In the genomic region with DNA sequence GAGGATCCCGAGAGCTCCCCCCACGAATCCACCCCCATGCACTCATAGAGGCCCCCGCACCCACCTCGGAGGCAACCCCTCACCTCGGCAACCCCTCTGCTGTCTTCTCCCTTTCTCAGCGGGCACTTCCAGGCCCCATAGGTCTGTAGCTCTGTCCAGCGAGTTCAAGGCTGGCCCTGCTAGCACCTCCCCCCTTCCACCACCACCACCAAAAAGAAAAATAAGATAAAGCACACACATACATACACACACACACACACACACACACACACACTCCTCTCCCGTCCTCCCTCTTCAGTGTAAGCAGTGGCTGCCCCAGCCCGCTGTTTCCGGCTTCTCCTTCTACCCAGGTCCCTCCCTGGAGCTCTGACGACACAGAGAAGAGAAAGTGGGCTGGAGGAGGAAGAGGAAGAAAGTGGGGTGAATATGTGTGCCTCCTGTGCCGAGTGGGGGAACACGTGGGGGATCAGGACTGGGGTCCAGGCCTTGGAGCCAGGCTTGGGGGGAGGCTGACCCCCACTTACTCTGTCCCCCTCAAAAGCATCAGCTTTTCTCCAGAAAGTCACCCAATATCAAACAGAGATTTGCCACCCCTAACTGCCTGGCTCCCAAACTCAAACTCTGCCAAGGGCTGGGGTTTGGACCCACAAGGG, we compare ENCODE assay signal across 8 cellular contexts. TPM values are rescaled to one million over a fixed set of nuclear protein-coding genes. Genes with fewer than 3 reads are reported as not detected.
DNase-seq lines count a peak whose midpoint lies in the region; ATAC-seq and TF ChIP-seq lines count a peak whose summit lies in the region.

A gene with protein sequence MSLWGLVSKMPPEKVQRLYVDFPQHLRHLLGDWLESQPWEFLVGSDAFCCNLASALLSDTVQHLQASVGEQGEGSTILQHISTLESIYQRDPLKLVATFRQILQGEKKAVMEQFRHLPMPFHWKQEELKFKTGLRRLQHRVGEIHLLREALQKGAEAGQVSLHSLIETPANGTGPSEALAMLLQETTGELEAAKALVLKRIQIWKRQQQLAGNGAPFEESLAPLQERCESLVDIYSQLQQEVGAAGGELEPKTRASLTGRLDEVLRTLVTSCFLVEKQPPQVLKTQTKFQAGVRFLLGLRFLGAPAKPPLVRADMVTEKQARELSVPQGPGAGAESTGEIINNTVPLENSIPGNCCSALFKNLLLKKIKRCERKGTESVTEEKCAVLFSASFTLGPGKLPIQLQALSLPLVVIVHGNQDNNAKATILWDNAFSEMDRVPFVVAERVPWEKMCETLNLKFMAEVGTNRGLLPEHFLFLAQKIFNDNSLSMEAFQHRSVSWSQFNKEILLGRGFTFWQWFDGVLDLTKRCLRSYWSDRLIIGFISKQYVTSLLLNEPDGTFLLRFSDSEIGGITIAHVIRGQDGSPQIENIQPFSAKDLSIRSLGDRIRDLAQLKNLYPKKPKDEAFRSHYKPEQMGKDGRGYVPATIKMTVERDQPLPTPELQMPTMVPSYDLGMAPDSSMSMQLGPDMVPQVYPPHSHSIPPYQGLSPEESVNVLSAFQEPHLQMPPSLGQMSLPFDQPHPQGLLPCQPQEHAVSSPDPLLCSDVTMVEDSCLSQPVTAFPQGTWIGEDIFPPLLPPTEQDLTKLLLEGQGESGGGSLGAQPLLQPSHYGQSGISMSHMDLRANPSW (minus strand): TSS at position 317 of the 653 bp plus-strand sequence. CDS start 3,084 bp downstream, outside the sequence.

- peak within 1 kb of the TSS; percentile 93 for H3K4me2 ChIP-seq in SU-DHL-6 (ENCODE audit: low read depth, low read length, poor library complexity, severe bottlenecking)

- peak within 1 kb of the TSS; percentile 59 for H3K27ac ChIP-seq in C4-2B
- H3K27ac ChIP-seq in SU-DHL-6 (ENCODE audit: low read depth, low read length) = peak within 1 kb of the TSS; percentile 91
- H3K27ac ChIP-seq in left ventricle myocardium inferior (replicated peaks) = peak within 1 kb of the TSS; percentile 98

- DNase-seq in HPDE6-E6E7 (ENCODE audit: extremely low spot score) = peak; percentile 66
- peak; percentile 91 for DNase-seq in adipocyte (ENCODE audit: low read depth)
- DNase-seq in left ventricle myocardium inferior = peak; percentile 76
- DNase-seq in renal cortical epithelial cell (ENCODE audit: low read depth) = peak; percentile 71
- DNase-seq in NCI-H748 treated with DMSO at 0.1 percent for 48 hours (lab: John Stamatoyannopoulos, UW) = no peak

- H3F3A ChIP-seq in SU-DHL-6 (ENCODE audit: insufficient read depth) = 0 out of 2 replicates have a peak, but pooled peaks cover 3% of the 10 kb centered on the region

- 0 out of 2 replicates have a peak, but pooled peaks cover 2% of the 10 kb centered on the region for H3K36me3 ChIP-seq in SU-DHL-6 (ENCODE audit: low read length)
- H3K36me3 ChIP-seq in adipocyte (ENCODE audit: control insufficient read depth, insufficient read depth, low read length, severe bottlenecking) = peaks cover 17% of the 10 kb centered on the region
- peaks cover 13% of the 10 kb centered on the region for H3K36me3 ChIP-seq in left ventricle myocardium inferior

- peak within 1 kb of the TSS; percentile 79 for H2AFZ ChIP-seq in SU-DHL-6 (ENCODE audit: low read depth, low read length, severe bottlenecking)

- peak; percentile 61 for ATAC-seq in GM19395 (IDR thresholded peaks at IDR 0.05; ENCODE audit: unreplicated experiment)

- H3K79me2 ChIP-seq in SU-DHL-6 (ENCODE audit: insufficient read depth, low read length) = peaks cover 37% of the 10 kb centered on the region

- H3K4me3 ChIP-seq in SU-DHL-6 (ENCODE audit: insufficient read depth, low read length, poor library complexity, severe bottlenecking) (peak within 1 kb of the TSS; percentile 78), adipocyte (ENCODE audit: low read length) (peak within 1 kb of the TSS; percentile 87), left ventricle myocardium inferior (peak within 1 kb of the TSS; percentile 79)

- H3K4me1 ChIP-seq in adipocyte (ENCODE audit: control insufficient read depth, insufficient read depth, low read length) = peaks cover 32% of the 10 kb centered on the region
- peaks cover 57% of the 10 kb centered on the region for H3K4me1 ChIP-seq in left ventricle myocardium inferior

- H3K9me3 ChIP-seq in SU-DHL-6 (ENCODE audit: insufficient read depth, low read length) (no peaks in the 10 kb centered on the region), adipocyte (ENCODE audit: control insufficient read depth, low read length) (no peaks in the 10 kb centered on the region), left ventricle myocardium inferior (replicated peaks) (no peaks in the 10 kb centered on the region)

- H3K9ac ChIP-seq in SU-DHL-6 (ENCODE audit: low read length) = peak within 1 kb of the TSS; percentile 95
- peak within 1 kb of the TSS; percentile 99 for H3K9ac ChIP-seq in adipocyte (ENCODE audit: low read length)

- no peaks in the 10 kb centered on the region for H4K20me1 ChIP-seq in SU-DHL-6 (ENCODE audit: low read depth, low read length)

- intact Hi-C loops in left ventricle myocardium inferior (cut with micrococcal nuclease) = loop anchor here (5.0 kb wide), 1 partner anchor 104 kb away; the partner anchor contains the start of gene ZBTB39

- H3K27me3 ChIP-seq in SU-DHL-6 (ENCODE audit: low read length) = no peaks in the 10 kb centered on the region
- no peaks in the 10 kb centered on the region for H3K27me3 ChIP-seq in adipocyte (replicated peaks; ENCODE audit: control insufficient read depth, insufficient read depth, low read length)
- no peaks in the 10 kb centered on the region for H3K27me3 ChIP-seq in left ventricle myocardium inferior (ENCODE audit: low read depth)

- no peaks in the 10 kb centered on the region for H3K9me2 ChIP-seq in SU-DHL-6 (replicated peaks; ENCODE audit: insufficient read depth, low read length)

- TF ChIP-seq CTCF in C4-2B (conservative IDR thresholded peaks at IDR 0.05) (no peak), SU-DHL-6 (IDR thresholded peaks at IDR 0.05; ENCODE audit: insufficient read depth, low read length, poor library complexity, severe bottlenecking) (no peak), left ventricle myocardium inferior (IDR thresholded peaks at IDR 0.05; ENCODE audit: borderline replicate concordance) (no peak)

RNA-seq across cellular contexts. Expression of the gene that starts here (rescaled TPM):
- 46.2 TPM for total RNA-seq in left ventricle myocardium inferior
- total RNA-seq in renal cortical epithelial cell = 105 and 131 TPM in 2 replicates
